In genomic region chr19:11260996-11261395, GRCh38 we compare ENCODE assay signal across 13 cellular contexts. TPM values are rescaled to one million over a fixed set of nuclear protein-coding genes. Genes with fewer than 3 reads are reported as not detected.
DNase-seq lines count a peak whose midpoint lies in the region; ATAC-seq and TF ChIP-seq lines count a peak whose summit lies in the region.
"Had no signal": no experiment of that assay in that cellular context is flagged by ENCODE, and none has a peak within 500 bp of the region (broad histone marks: within the 10 kb centered on the region; RNA-seq: fewer than 3 reads in every experiment).

No MANE protein-coding gene starts in this region.

- no peak for TF ChIP-seq CTCF in Caco-2 (IDR thresholded peaks at IDR 0.05; ENCODE audit: insufficient read depth in 1 of 2, low read depth in 1 of 2, low read length in 1 of 2, severe bottlenecking in 1 of 2, unreplicated experiment in 1 of 2)
- TF ChIP-seq CTCF in epithelial cell of esophagus (IDR thresholded peaks at IDR 0.05; ENCODE audit: insufficient read depth, low read depth, low read length, missing control alignments) = no peak
- TF ChIP-seq CTCF in sigmoid colon (IDR thresholded peaks at IDR 0.05) = no peak

- no peaks in the 10 kb centered on the region for H4K20me1 ChIP-seq in Karpas-422 (ENCODE audit: insufficient read depth, low read depth, low read length)

- ATAC-seq in GM18519 (IDR thresholded peaks at IDR 0.05; ENCODE audit: low FRiP score, unreplicated experiment) = no peak

- intact Hi-C loops in Caco-2 (cut with micrococcal nuclease; ENCODE audit: unreplicated experiment) = no loop called here
- intact Hi-C loops in sigmoid colon (cut with DNase I) = no loop called here

- H3K4me3 ChIP-seq in Caco-2 (ENCODE audit: low read depth, low read length) = no peak overlapping the region
- H3K4me3 ChIP-seq in Karpas-422 (ENCODE audit: low read length) = no peak overlapping the region
- peak overlapping the region; percentile 71 for H3K4me3 ChIP-seq in epithelial cell of esophagus (ENCODE audit: low read length)
- H3K4me3 ChIP-seq in sigmoid colon = peak overlapping the region in 2 of 4 donors; percentile 98 to 100

- peak overlapping the region; percentile 61 for H3K27ac Mint-ChIP-seq in Caco-2 (ENCODE audit: unreplicated experiment)

- H3K4me1 ChIP-seq in Caco-2 (peaks cover 27% of the 10 kb centered on the region), Karpas-422 (ENCODE audit: low read length) (peaks cover 9% of the 10 kb centered on the region), sigmoid colon (peaks cover 0 to 22% (median 11%) of the 10 kb centered on the region in 4 donors)

- no peak overlapping the region for H3K4me2 ChIP-seq in Karpas-422 (ENCODE audit: low read depth, low read length, poor library complexity, severe bottlenecking)

- H2AFZ ChIP-seq in Karpas-422 (ENCODE audit: low read length) = no peak overlapping the region

- H3K36me3 Mint-ChIP-seq in Caco-2 (ENCODE audit: insufficient read depth, unreplicated experiment) = peaks cover 10% of the 10 kb centered on the region

- no peak overlapping the region for H3K27ac ChIP-seq in Karpas-422 (ENCODE audit: low read length)
- H3K27ac ChIP-seq in sigmoid colon = peak overlapping the region; percentile 80 to 85 (median 85)
- H3K27ac ChIP-seq: GM23248 had no signal

- CTCF ChIA-PET in Caco-2 (lab: Charles Lee) = interaction anchor here (0.8 to 1.0 kb wide), 2 partner anchors 17 to 33 kb away, joined by 3 to 4 read pairs; no protein-coding TSS in a partner anchor

- POLR2A ChIA-PET in Caco-2 (lab: Charles Lee) = no interaction called here

- H3K36me3 ChIP-seq in Caco-2 (ENCODE audit: control insufficient read depth, insufficient read depth, low read length) (no peaks in the 10 kb centered on the region), Karpas-422 (ENCODE audit: insufficient read depth, low read length) (no peaks in the 10 kb centered on the region), sigmoid colon (no peaks in the 10 kb centered on the region)

- peaks cover 18% of the 10 kb centered on the region for H3K4me1 Mint-ChIP-seq in Caco-2 (ENCODE audit: low read depth, unreplicated experiment)

- WGBS in sigmoid colon, 2 donors = 77 to 83% methylated on average over 5 of the region's 5 CpGs

- H3K27me3 ChIP-seq in Caco-2 (replicated peaks; ENCODE audit: control insufficient read depth, insufficient read depth, low read length) = no peaks in the 10 kb centered on the region
- no peaks in the 10 kb centered on the region for H3K27me3 ChIP-seq in Karpas-422 (ENCODE audit: low read length)
- H3K27me3 ChIP-seq in sigmoid colon = no peaks in the 10 kb centered on the region

- H3K9me2 ChIP-seq in Karpas-422 (replicated peaks; ENCODE audit: insufficient read depth, low read length) = no peaks in the 10 kb centered on the region

- H3K79me2 ChIP-seq in Karpas-422 (ENCODE audit: low read length) = no peaks in the 10 kb centered on the region

- H3K9me3 ChIP-seq in Caco-2 = no peaks in the 10 kb centered on the region
- H3K9me3 ChIP-seq in Karpas-422 (ENCODE audit: low read length) = no peaks in the 10 kb centered on the region
- H3K9me3 ChIP-seq in sigmoid colon = no peaks in the 10 kb centered on the region

- TF ChIP-seq EP300 in sigmoid colon (IDR thresholded peaks at IDR 0.05) = no peak

- TF ChIP-seq POLR2A in sigmoid colon (IDR thresholded peaks at IDR 0.05) = no peak

- no peak overlapping the region for H3K9ac ChIP-seq in Karpas-422 (ENCODE audit: low read length)

- no peaks in the 10 kb centered on the region for H3K27me3 Mint-ChIP-seq in Caco-2 (ENCODE audit: insufficient read depth, unreplicated experiment)

- DNase-seq in Caco-2 (no peak), Karpas-422 (peak; percentile 33), epithelial cell of esophagus (ENCODE audit: low read depth) (no peak), sigmoid colon (no peak), CD1c-positive myeloid dendritic cell (ENCODE audit: extremely low spot score) (no peak), amniotic stem cell (lab: John Stamatoyannopoulos, UW) (no peak), hypothalamus (lab: John Stamatoyannopoulos, UW) (no peak)
- DNase-seq: activated CD4-positive, CD25-positive, alpha-beta regulatory T cell; aorta; GM23248 had no signal

- peak overlapping the region; percentile 71 for H3K4me3 Mint-ChIP-seq in Caco-2 (ENCODE audit: unreplicated experiment)

- BruUV-seq in Caco-2 (replicated peaks; lab: Mats Ljungman, UMichigan) = no TSS peak

- H3K9me3 Mint-ChIP-seq in Caco-2 (ENCODE audit: unreplicated experiment) = no peaks in the 10 kb centered on the region

RNA-seq across cellular contexts. Expression of gene DOCK6, which starts 1.3 kb away (rescaled TPM):
- total RNA-seq in Caco-2 (2022) (84.1 and 94.3 TPM in 2 replicates), sigmoid colon (10 to 100 TPM; 17.1 to 39.9 (median 20.8) TPM)
- total RNA-seq in Karpas-422 (2014; rRNA removed; shearing (Covaris generic); ENCODE audit: low replicate concordance) = 6.5 and 10.3 TPM in 2 replicates
- 10 to 100 TPM in 2 of 3 donors, 1 to 10 TPM in 1; 8.8 to 40.5 (median 16.2) TPM for polyA plus RNA-seq in sigmoid colon

RNA-seq across cellular contexts. Expression of gene ANGPTL8, which starts 21.6 kb away (rescaled TPM):
- total RNA-seq in Caco-2 (2022) = not detected in 2 replicates
- not detected in 2 replicates for total RNA-seq in Karpas-422 (2014; rRNA removed; shearing (Covaris generic); ENCODE audit: low replicate concordance)
- total RNA-seq in sigmoid colon = not detected
- 1 to 10 TPM in 1 of 3 donors, not detected in 2; 8.1 TPM for polyA plus RNA-seq in sigmoid colon
- total RNA-seq: aorta, OCI-LY7, ureter had no signal
- polyA plus RNA-seq: GM23248 had no signal

RNA-seq across cellular contexts. Expression of gene TSPAN16, which starts 35.0 kb away (rescaled TPM):
- total RNA-seq in Caco-2 (2022) = not detected in 2 replicates
- total RNA-seq in Karpas-422 (2014; rRNA removed; shearing (Covaris generic); ENCODE audit: low replicate concordance) = not detected in 2 replicates
- not detected for total RNA-seq in sigmoid colon
- polyA plus RNA-seq in sigmoid colon = under 1 TPM in 1 of 3 donors, not detected in 2; 0.07 TPM
- total RNA-seq: aorta, GM23248, OCI-LY7, ureter had no signal
- polyA plus RNA-seq: aorta, GM23248 had no signal
